8 cellular contexts compared by ENCODE assay signal in the genomic region with DNA sequence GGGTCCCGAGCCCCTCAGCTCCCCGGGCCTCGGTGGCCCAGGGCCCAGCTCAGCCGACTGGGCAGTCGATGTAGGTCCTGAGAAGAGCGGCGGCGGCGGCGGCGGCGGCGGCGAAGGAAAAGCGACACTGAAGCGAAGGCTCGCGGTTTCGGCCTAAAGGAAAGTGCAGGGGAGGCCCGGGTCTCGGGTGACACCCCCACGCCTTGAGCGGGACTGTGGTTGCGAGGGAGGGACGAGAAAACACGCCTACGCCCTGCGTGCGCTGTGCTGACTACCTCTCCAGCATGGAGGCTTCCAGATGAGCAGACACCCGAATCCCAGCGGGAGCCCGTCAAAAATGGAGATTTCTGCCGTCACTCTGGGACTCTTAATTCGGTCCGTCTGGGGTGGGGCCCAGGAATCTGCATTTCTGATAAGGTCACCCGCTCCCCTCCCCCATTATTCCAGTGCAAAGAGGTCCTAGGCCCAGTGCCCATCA. TPM values are rescaled to one million over a fixed set of nuclear protein-coding genes. Genes with fewer than 3 reads are reported as not detected.
DNase-seq lines count a peak whose midpoint lies in the region; ATAC-seq and TF ChIP-seq lines count a peak whose summit lies in the region.

No MANE protein-coding gene starts in this region.

- no peak overlapping the region for H2BK5ac ChIP-seq in H9 (ENCODE audit: insufficient read length, low read length)

- H3F3A ChIP-seq in Loucy (ENCODE audit: low read depth) (no peaks in the 10 kb centered on the region), SU-DHL-6 (ENCODE audit: insufficient read depth) (no peaks in the 10 kb centered on the region)

- no peak overlapping the region for H3K4ac ChIP-seq in H9 (ENCODE audit: low read depth, low read length)

- H3K9me3 ChIP-seq in H9 (ENCODE audit: control insufficient read depth, low read depth, low read length) (no peaks in the 10 kb centered on the region), Loucy (ENCODE audit: insufficient read depth, low read depth, low read length) (no peaks in the 10 kb centered on the region), SU-DHL-6 (ENCODE audit: insufficient read depth, low read length) (no peaks in the 10 kb centered on the region), adipocyte (ENCODE audit: control insufficient read depth, low read length) (no peaks in the 10 kb centered on the region), prostate gland (no peaks in the 10 kb centered on the region)

- peaks cover 18 to 23% of the 10 kb centered on the region in 2 experiments for H3K9me3 Mint-ChIP-seq in H9

- H4K5ac ChIP-seq in H9 (ENCODE audit: insufficient read length, low read depth, low read length): no peak overlapping the region

- H3K4me3 ChIP-seq in Loucy (ENCODE audit: low read length, poor library complexity, severe bottlenecking) (peak overlapping the region; percentile 99), SU-DHL-6 (ENCODE audit: insufficient read depth, low read length, poor library complexity, severe bottlenecking) (peak overlapping the region; percentile 66), adipocyte (ENCODE audit: low read length) (peak overlapping the region; percentile 93), prostate gland (peak overlapping the region; percentile 60 to 77), urinary bladder (ENCODE audit: low read depth, low read length) (peak overlapping the region; percentile 74)

- no peak for TF ChIP-seq CTCF in H9 (conservative IDR thresholded peaks at IDR 0.05)
- no peak for TF ChIP-seq CTCF in Loucy (conservative IDR thresholded peaks at IDR 0.05; ENCODE audit: low read length)
- no peak for TF ChIP-seq CTCF in SU-DHL-6 (IDR thresholded peaks at IDR 0.05; ENCODE audit: insufficient read depth, low read length, poor library complexity, severe bottlenecking)
- TF ChIP-seq CTCF in prostate gland (IDR thresholded peaks at IDR 0.05): no peak

- peaks cover 3% of the 10 kb centered on the region; the same call in 1 of the 2 replicates for H3K27me3 Mint-ChIP-seq in H9 (ENCODE audit: low read depth)

- no peak overlapping the region for H4K8ac ChIP-seq in H9 (replicated peaks; ENCODE audit: insufficient read length, low read depth, low read length)

- H2AFZ ChIP-seq in H9 (ENCODE audit: low read length) (no peak overlapping the region), Loucy (ENCODE audit: low read length) (peak overlapping the region; percentile 97), SU-DHL-6 (ENCODE audit: low read depth, low read length, severe bottlenecking) (peak overlapping the region; percentile 99)

- no peaks in the 10 kb centered on the region for H3K27me3 ChIP-seq in H9 (ENCODE audit: insufficient read depth, low read length)
- H3K27me3 ChIP-seq in Loucy (ENCODE audit: insufficient read depth, low read length, poor library complexity, severe bottlenecking): no peaks in the 10 kb centered on the region
- no peaks in the 10 kb centered on the region for H3K27me3 ChIP-seq in SU-DHL-6 (ENCODE audit: low read length)
- H3K27me3 ChIP-seq in adipocyte (replicated peaks; ENCODE audit: control insufficient read depth, insufficient read depth, low read length): no peaks in the 10 kb centered on the region
- no peaks in the 10 kb centered on the region for H3K27me3 ChIP-seq in prostate gland (replicated peaks; ENCODE audit: insufficient read depth)

- WGBS in H9 (ENCODE audit: extremely low coverage, insufficient read length, low lambda C conversion rate): no CpG with 5 or more reads among the region's 36 CpGs
- under 1% methylated on average over 35 of the region's 36 CpGs for WGBS in prostate gland
- under 1% methylated on average over 36 of the region's 36 CpGs for WGBS in urinary bladder

- H2AK5ac ChIP-seq in H9 (ENCODE audit: insufficient read length, low read length): no peak overlapping the region

- peaks cover 7 to 19% (median 10%) of the 10 kb centered on the region in 3 experiments for H3K36me3 Mint-ChIP-seq in H9 (ENCODE audit: insufficient read depth in 1 of 3, low read depth in 3 of 3)

- ATAC-seq in left cardiac atrium: peak; percentile 38 to 58

- TF ChIP-seq POLR2A in prostate gland (IDR thresholded peaks at IDR 0.05): no peak

- DNase-seq in GF-D8 (lab: John Stamatoyannopoulos, UW) (peak; percentile 39), H9 (peak; percentile 69), adipocyte (ENCODE audit: low read depth) (peak; percentile 81), left cardiac atrium (peak; percentile 81), prostate gland (ENCODE audit: low spot score) (peak; percentile 51)

- no peak overlapping the region for H4K91ac ChIP-seq in H9 (ENCODE audit: insufficient read length, low read depth, low read length)

- peak overlapping the region; percentile 92 for H3K18ac ChIP-seq in H9 (ENCODE audit: insufficient read length, low read depth, low read length)

- intact Hi-C loops in left cardiac atrium (cut with DNase I) (loop anchor here (5.0 to 10.0 kb wide), 4 partner anchors 213 to 543 kb away; partner anchors contain the start of gene FNBP1L (in 1 of the 2)), prostate gland (cut with DNase I) (loop anchor here (5.0 to 10.0 kb wide), 2 partner anchors 411 to 773 kb away; partner anchors contain the start of gene MTF2)

- no peak overlapping the region for H3K56ac ChIP-seq in H9 (ENCODE audit: insufficient read length, low read depth, low read length)

- peak overlapping the region; percentile 50 to 94 (median 92); a peak in 4 of 7 replicates for H3K27ac Mint-ChIP-seq in H9

- no peak overlapping the region for H2BK120ac ChIP-seq in H9 (ENCODE audit: low read depth, low read length, poor library complexity, severe bottlenecking)

- peak overlapping the region; percentile 96 for H3K14ac ChIP-seq in H9 (ENCODE audit: insufficient read depth, low read length)

- H2BK15ac ChIP-seq in H9 (ENCODE audit: low read depth, low read length): no peak overlapping the region

- H3K23me2 ChIP-seq in H9 (ENCODE audit: insufficient read length, low read depth, low read length, poor library complexity, severe bottlenecking): no peaks in the 10 kb centered on the region

- peak overlapping the region; percentile 89 to 93 for H3K4me3 Mint-ChIP-seq in H9

- H3K27ac ChIP-seq in H9 (ENCODE audit: insufficient read length, low read depth, low read length) (no peak overlapping the region), SU-DHL-6 (ENCODE audit: low read depth, low read length) (peak overlapping the region; percentile 81), prostate gland (peak overlapping the region; percentile 92 to 97), urinary bladder (ENCODE audit: low read depth) (peak overlapping the region; percentile 54)

- no peak overlapping the region for H2BK20ac ChIP-seq in H9 (ENCODE audit: low read depth, low read length, poor library complexity, severe bottlenecking)

- H3K4me1 ChIP-seq in H9 (ENCODE audit: insufficient read depth, low read length): no peaks in the 10 kb centered on the region
- peaks cover 12% of the 10 kb centered on the region for H3K4me1 ChIP-seq in Loucy (ENCODE audit: insufficient read depth, low read length, poor library complexity, severe bottlenecking)
- peaks cover 32% of the 10 kb centered on the region for H3K4me1 ChIP-seq in adipocyte (ENCODE audit: control insufficient read depth, insufficient read depth, low read length)
- no peaks in the 10 kb centered on the region for H3K4me1 ChIP-seq in prostate gland (replicated peaks)
- H3K4me1 ChIP-seq in urinary bladder (ENCODE audit: insufficient read depth): no peaks in the 10 kb centered on the region

- no peak overlapping the region for H3K23ac ChIP-seq in H9 (ENCODE audit: insufficient read length, low read depth, low read length)

- no peak overlapping the region for H3T11ph ChIP-seq in H9 (ENCODE audit: low read length)

- H2BK12ac ChIP-seq in H9 (ENCODE audit: insufficient read length, low read depth, low read length): no peak overlapping the region

- peak overlapping the region; percentile 72 for H3K9ac ChIP-seq in H9 (ENCODE audit: extremely low read depth, insufficient read length, low read length)
- H3K9ac ChIP-seq in Loucy (ENCODE audit: low read depth, low read length, poor library complexity, severe bottlenecking): peak overlapping the region; percentile 86
- peak overlapping the region; percentile 75 for H3K9ac ChIP-seq in SU-DHL-6 (ENCODE audit: low read length)
- peak overlapping the region; percentile 86 for H3K9ac ChIP-seq in adipocyte (ENCODE audit: low read length)

- no peaks in the 10 kb centered on the region for H3K79me1 ChIP-seq in H9 (ENCODE audit: insufficient read depth, low read depth, low read length, poor library complexity, severe bottlenecking)

- H4K20me1 ChIP-seq in H9 (ENCODE audit: control insufficient read depth, insufficient read depth, insufficient read length) (no peaks in the 10 kb centered on the region), Loucy (ENCODE audit: insufficient read depth, low read length, poor library complexity, severe bottlenecking) (no peaks in the 10 kb centered on the region), SU-DHL-6 (ENCODE audit: low read depth, low read length) (no peaks in the 10 kb centered on the region)

- H3K9me2 ChIP-seq in Loucy (replicated peaks; ENCODE audit: low read depth, low read length) (no peaks in the 10 kb centered on the region), SU-DHL-6 (replicated peaks; ENCODE audit: insufficient read depth, low read length) (no peaks in the 10 kb centered on the region)

- H3K4me2 ChIP-seq in H9 (ENCODE audit: insufficient read depth, insufficient read length, low read length) (peak overlapping the region; percentile 77), Loucy (ENCODE audit: low read depth, low read length, poor library complexity, severe bottlenecking) (peak overlapping the region; percentile 78), SU-DHL-6 (ENCODE audit: low read depth, low read length, poor library complexity, severe bottlenecking) (peak overlapping the region; percentile 96)

- H3K4me1 Mint-ChIP-seq in H9: peaks cover 10% of the 10 kb centered on the region in 2 experiments

- H3K79me2 ChIP-seq in H9 (ENCODE audit: insufficient read depth, low read length): no peaks in the 10 kb centered on the region
- H3K79me2 ChIP-seq in Loucy (ENCODE audit: insufficient read depth, low read length): no peaks in the 10 kb centered on the region
- H3K79me2 ChIP-seq in SU-DHL-6 (ENCODE audit: insufficient read depth, low read length): no peaks in the 10 kb centered on the region

- H3K36me3 ChIP-seq in Loucy (ENCODE audit: insufficient read depth, low read length) (no peaks in the 10 kb centered on the region), SU-DHL-6 (ENCODE audit: low read length) (no peaks in the 10 kb centered on the region), adipocyte (ENCODE audit: control insufficient read depth, insufficient read depth, low read length, severe bottlenecking) (no peaks in the 10 kb centered on the region), prostate gland (no peaks in the 10 kb centered on the region), urinary bladder (ENCODE audit: insufficient read depth) (no peaks in the 10 kb centered on the region)

RNA-seq across cellular contexts. Expression of gene DNTTIP2, which starts 31.2 kb away (rescaled TPM):
- total RNA-seq in H9 (2021) (96.0 and 101 TPM in 2 replicates), left cardiac atrium (10 to 100 TPM; 34.4 to 46.9 TPM), prostate gland (10 to 100 TPM; 15.9 to 26.1 TPM), urinary bladder (42.9 TPM)
- polyA plus RNA-seq in urinary bladder: 28.4 TPM
